ENCODE assay signal across 25 cellular contexts in genomic region chr17:65901394-65901793, GRCh38.
DNase-seq lines count a peak whose midpoint lies in the region; ATAC-seq and TF ChIP-seq lines count a peak whose summit lies in the region.
"Had no signal": no experiment of that assay in that cellular context is flagged by ENCODE, and none has a peak within 500 bp of the region (broad histone marks: within the 10 kb centered on the region; RNA-seq: fewer than 3 reads in every experiment).

No MANE protein-coding gene starts in this region.

- ATAC-seq in left lobe of liver (no peak), esophagus mucosa (no peak)
- ATAC-seq: activated naive CD4-positive, alpha-beta T cell treated with anti-CD3 and anti-CD28 coated beads, Interleukin-2, amount 50 U/mL, for 72 hours; CD8-positive, alpha-beta T cell; mucosa of descending colon; natural killer cell treated with Interleukin-12 subunit alpha and Interleukin-12 subunit beta and Interleukin-15 and Interleukin-18, amount 100 ng/mL, for 72 hours; stimulated activated memory B cell treated with anti-CD40 and anti-IgM and Interleukin-4, amounts not matched to agents 10 μg/mL and 1 μg/mL and 100 μg/mL, for 72 hours had no signal

- DNase-seq in COR-L47 (lab: John Stamatoyannopoulos, UW) (peak; percentile 72), NCI-H146 (lab: John Stamatoyannopoulos, UW) (peak; percentile 96), NCI-H748 (lab: John Stamatoyannopoulos, UW; ENCODE audit: unreplicated experiment) (peak; percentile 89), brain pericyte (ENCODE audit: low read depth, low spot score) (peak; percentile 59), GM20000 (ENCODE audit: low spot score) (no peak), left lobe of liver (ENCODE audit: low spot score) (no peak)
- no peak for DNase-seq in effector CD4-positive, alpha-beta T cell
- DNase-seq: ACHN; activated CD4-positive, alpha-beta T cell treated with anti-CD3 and anti-CD28 coated beads for 48 hours; activated effector memory CD4-positive, alpha-beta T cell treated with Interleukin-2 at 50 U/mL for 16 hours; CD8-positive, alpha-beta T cell; colonic mucosa; effector memory CD4-positive, alpha-beta T cell; EL; GOT3; hippocampal formation; MM.1S; mucosa of descending colon; NCI-H1436 treated with DMSO at 0.1 percent for 48 hours; NCI-H2171; transverse colon had no signal

- TF ChIP-seq CTCF in GM20000 (IDR thresholded peaks at IDR 0.05; ENCODE audit: extremely low read depth, missing control alignments), result no peak

Comparison
In these comparisons a context has a peak if more than half of its experiments do, and no peak if none do; other contexts are left out.
1. DNase-seq: peak in COR-L47 (single experiment), NCI-H146 (single experiment), NCI-H748 (single experiment) and brain pericyte (single experiment); none in GM20000 (single experiment), left lobe of liver (single experiment) and effector CD4-positive, alpha-beta T cell (single experiment).